ENCODE assay signal across 8 cellular contexts in the genomic region with DNA sequence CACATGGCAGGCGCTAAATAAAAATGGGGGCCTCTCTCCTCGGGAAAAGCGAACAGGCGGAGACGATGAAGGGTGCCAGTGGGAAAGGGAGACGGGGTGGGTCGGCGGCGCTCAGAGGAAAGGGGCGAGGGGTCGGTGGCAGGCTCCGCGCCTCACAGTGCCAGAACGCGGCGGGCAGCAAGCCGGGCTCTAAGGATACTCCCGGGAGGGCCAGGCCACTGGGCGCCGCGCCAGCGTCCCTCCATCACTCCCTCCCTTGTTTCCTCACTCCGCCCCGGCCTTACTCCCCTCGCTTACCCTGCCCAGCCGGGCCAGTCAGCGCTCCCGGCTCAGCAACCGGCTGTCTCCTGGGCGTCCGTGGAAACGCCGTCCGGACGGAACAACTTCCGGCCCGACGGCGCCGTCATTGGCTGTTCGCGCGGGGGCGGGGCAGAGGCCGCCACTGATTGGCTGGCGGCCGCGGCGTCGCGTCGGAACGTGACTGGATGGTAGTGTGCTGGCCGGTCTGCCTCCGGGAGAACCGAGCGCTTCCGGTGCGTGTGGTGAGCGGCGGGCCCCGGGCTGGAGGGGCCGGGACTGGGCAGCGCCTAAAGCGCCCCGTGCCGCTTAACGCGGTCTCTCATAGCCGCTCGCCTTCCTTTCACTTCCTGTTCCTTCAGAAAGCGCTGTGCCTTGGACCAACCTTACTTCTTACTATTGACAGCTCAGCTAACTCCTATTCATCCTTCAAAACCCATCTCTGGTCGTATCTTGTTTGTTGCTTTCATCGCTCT. TPM values are rescaled to one million over a fixed set of nuclear protein-coding genes. Genes with fewer than 3 reads are reported as not detected.
DNase-seq lines count a peak whose midpoint lies in the region; ATAC-seq and TF ChIP-seq lines count a peak whose summit lies in the region.

WDR25 (plus strand) TSS at position 523 of the 773 bp plus-strand sequence.

- H3K9ac ChIP-seq in HUES48 (ENCODE audit: low read depth, low read length) (peak within 1 kb of the TSS; percentile 96), NT2/D1 (ENCODE audit: insufficient read length, low read depth) (peak within 1 kb of the TSS; percentile 89), endocrine pancreas (ENCODE audit: control insufficient read depth, insufficient read depth, low read length) (peak within 1 kb of the TSS; percentile 71)

- H3K27ac ChIP-seq in HUES48 (ENCODE audit: low read depth, low read length) = peak within 1 kb of the TSS; percentile 97

- no peaks in the 10 kb centered on the region for H3K27me3 Mint-ChIP-seq in mesothelial cell of epicardium (ENCODE audit: low read depth)

- TF ChIP-seq CTCF in mesothelial cell of epicardium (IDR thresholded peaks at IDR 0.05; ENCODE audit: unreplicated experiment) = no peak

- no peaks in the 10 kb centered on the region for H3K27me3 ChIP-seq in HUES48 (ENCODE audit: control insufficient read depth, insufficient read depth, low read length)
- H3K27me3 ChIP-seq in NT2/D1 (ENCODE audit: insufficient read depth, insufficient read length) = no peaks in the 10 kb centered on the region
- H3K27me3 ChIP-seq in endocrine pancreas (ENCODE audit: control insufficient read depth, insufficient read depth, low read length) = no peaks in the 10 kb centered on the region

- DNase-seq in Caki2 (ENCODE audit: low read depth) = peak; percentile 93
- DNase-seq in NT2/D1 (ENCODE audit: low read depth, low spot score) = peak; percentile 80
- DNase-seq in activated CD8-positive, alpha-beta memory T cell treated with anti-CD3 and anti-CD28 coated beads, Interleukin-2, amount 50 U/mL, for 1 hour (ENCODE audit: extremely low read depth) = peak; percentile 84
- DNase-seq in mesothelial cell of epicardium (ENCODE audit: low spot score in 2 of 2, unreplicated experiment in 2 of 2) = peak; percentile 92 to 96
- DNase-seq in stimulated activated CD8-positive, alpha-beta memory T cell treated with anti-CD3 and anti-CD28 coated beads, Interleukin-15, amount 100 ng/mL, for 4 hours (ENCODE audit: low read depth in 2 of 2) = peak; percentile 83 to 87

- H3K9me3 ChIP-seq in HUES48 (ENCODE audit: control insufficient read depth, insufficient read depth, low read length) (no peaks in the 10 kb centered on the region), NT2/D1 (ENCODE audit: insufficient read depth, low read length) (no peaks in the 10 kb centered on the region), endocrine pancreas (ENCODE audit: control insufficient read depth, low read length) (no peaks in the 10 kb centered on the region)

- in situ Hi-C loops in Caki2 (cut with HindIII; ENCODE audit: low pct_unique_long_range_greater_than_20kb, low sequenced_read_pairs) = no loop called here

- no peaks in the 10 kb centered on the region for H3K36me3 Mint-ChIP-seq in mesothelial cell of epicardium

- H3K4me3 ChIP-seq in HUES48 (ENCODE audit: low read depth, low read length) (peak within 1 kb of the TSS; percentile 78), NT2/D1 (ENCODE audit: insufficient read length, low read depth) (peak within 1 kb of the TSS; percentile 79), endocrine pancreas (ENCODE audit: control insufficient read depth, insufficient read depth, low read length) (peak within 1 kb of the TSS; percentile 84)

- peaks cover 44% of the 10 kb centered on the region for H3K4me1 Mint-ChIP-seq in mesothelial cell of epicardium

- peak within 1 kb of the TSS; percentile 100 for H3K27ac Mint-ChIP-seq in mesothelial cell of epicardium

- no peaks in the 10 kb centered on the region for H3K9me3 Mint-ChIP-seq in mesothelial cell of epicardium

- H3K4me3 Mint-ChIP-seq in mesothelial cell of epicardium = peak within 1 kb of the TSS; percentile 90

- peaks cover 44% of the 10 kb centered on the region for H3K4me1 ChIP-seq in HUES48 (ENCODE audit: control insufficient read depth, insufficient read depth, low read length)
- peaks cover 5% of the 10 kb centered on the region for H3K4me1 ChIP-seq in NT2/D1 (ENCODE audit: insufficient read depth, insufficient read length)
- no peaks in the 10 kb centered on the region for H3K4me1 ChIP-seq in endocrine pancreas (ENCODE audit: control insufficient read depth, insufficient read depth, low read length)

- H3K36me3 ChIP-seq in HUES48 (ENCODE audit: control insufficient read depth, insufficient read depth, low read length) (peaks cover 16% of the 10 kb centered on the region), NT2/D1 (ENCODE audit: insufficient read depth, insufficient read length, low read length) (peaks cover 12% of the 10 kb centered on the region), endocrine pancreas (ENCODE audit: control insufficient read depth, insufficient read depth, low read length) (no peaks in the 10 kb centered on the region)

- ATAC-seq in GM21423 (IDR thresholded peaks at IDR 0.05; ENCODE audit: unreplicated experiment) = peak; percentile 77

RNA-seq across cellular contexts. Expression of gene WDR25, which starts in this region (rescaled TPM):
- total RNA-seq in Caki2 (2014; rRNA removed; shearing (Covaris generic); ENCODE audit: low replicate concordance) = 6.7 and 15.6 TPM in 2 replicates
- total RNA-seq in mesothelial cell of epicardium = 12.7 to 13.8 TPM (median 12.9 TPM) in 3 replicates

Comparison
In these comparisons a context has a peak if more than half of its experiments do, and no peak if none do; other contexts are left out.
1. Peak in every context shown above with its lines: DNase-seq, ATAC-seq, H3K4me3 ChIP-seq and H3K27ac ChIP-seq.